Comparison of ENCODE assay signal across 8 cellular contexts in genomic region chr22:26590525-26590858, GRCh38. TPM values are rescaled to one million over a fixed set of nuclear protein-coding genes. Genes with fewer than 3 reads are reported as not detected.
DNase-seq lines count a peak whose midpoint lies in the region; ATAC-seq and TF ChIP-seq lines count a peak whose summit lies in the region.

No MANE protein-coding gene starts in this region.

- peaks cover 34% of the 10 kb centered on the region for H3K4me1 ChIP-seq in suprapubic skin

- H3K4me3 ChIP-seq in suprapubic skin: peak overlapping the region; percentile 67

- H3K4me3 Mint-ChIP-seq in activated T-cell treated with anti-CD3 and anti-CD28 coated beads, Interleukin-2, amount 50 U/mL, for 24 hours: peak overlapping the region; percentile 84

- peaks cover 70% of the 10 kb centered on the region for H3K4me1 Mint-ChIP-seq in activated T-cell treated with anti-CD3 and anti-CD28 coated beads, Interleukin-2, amount 50 U/mL, for 24 hours (ENCODE audit: low read depth)

- TF ChIP-seq POLR2A in suprapubic skin (IDR thresholded peaks at IDR 0.05): no peak

- H3K27ac ChIP-seq in suprapubic skin: peak overlapping the region; percentile 69

- no peaks in the 10 kb centered on the region for H3K9me3 Mint-ChIP-seq in activated T-cell treated with anti-CD3 and anti-CD28 coated beads, Interleukin-2, amount 50 U/mL, for 24 hours

- no peaks in the 10 kb centered on the region for H3K9me3 ChIP-seq in suprapubic skin

- no peak for TF ChIP-seq CTCF in suprapubic skin (IDR thresholded peaks at IDR 0.05)

- 19% methylated on average over 5 of the region's 5 CpGs for WGBS in suprapubic skin

- no peak for DNase-seq in activated T-cell treated with anti-CD3 and anti-CD28 coated beads, Interleukin-2, amount 50 U/mL, for 24 hours
- no peak for DNase-seq in activated T-cell treated with anti-CD3 and anti-CD28 coated beads, Interleukin-2, amount 50 U/mL, for 48 hours
- DNase-seq in amniotic epithelial cell (ENCODE audit: low read depth) (peak; percentile 13), iris pigment epithelial cell (ENCODE audit: low read depth) (peak; percentile 18), suprapubic skin (ENCODE audit: low spot score in 2 of 2) (no peak), SKM-1 (lab: John Stamatoyannopoulos, UW; ENCODE audit: unreplicated experiment) (no peak), NAMALWA (ENCODE audit: low spot score) (no peak)

- peak overlapping the region; percentile 87 for H3K27ac Mint-ChIP-seq in activated T-cell treated with anti-CD3 and anti-CD28 coated beads, Interleukin-2, amount 50 U/mL, for 24 hours

- no peak for ATAC-seq in HG02852 (IDR thresholded peaks at IDR 0.05; ENCODE audit: unreplicated experiment)

- H3K27me3 Mint-ChIP-seq in activated T-cell treated with anti-CD3 and anti-CD28 coated beads, Interleukin-2, amount 50 U/mL, for 24 hours: no peaks in the 10 kb centered on the region

- peaks cover 20% of the 10 kb centered on the region for H3K36me3 Mint-ChIP-seq in activated T-cell treated with anti-CD3 and anti-CD28 coated beads, Interleukin-2, amount 50 U/mL, for 24 hours (ENCODE audit: low read depth)

- TF ChIP-seq EP300 in suprapubic skin (IDR thresholded peaks at IDR 0.05): no peak

- no peaks in the 10 kb centered on the region for H3K27me3 ChIP-seq in suprapubic skin

- no peaks in the 10 kb centered on the region for H3K36me3 ChIP-seq in suprapubic skin

RNA-seq across cellular contexts. Expression of gene TPST2, which starts 0.6 kb away (rescaled TPM):
- total RNA-seq in suprapubic skin: 10 to 100 TPM; 44.5 to 59.4 (median 51.9) TPM

RNA-seq across cellular contexts. Expression of gene CRYBB1, which starts 27.3 kb away (rescaled TPM):
- not detected for total RNA-seq in suprapubic skin

RNA-seq across cellular contexts. Expression of gene CRYBA4, which starts 31.3 kb away (rescaled TPM):
- not detected for total RNA-seq in suprapubic skin

Comparison
In these comparisons a context has a peak if more than half of its experiments do, and no peak if none do; other contexts are left out.
1. DNase-seq: peak in amniotic epithelial cell (single experiment) and iris pigment epithelial cell (single experiment); none in activated T-cell treated with anti-CD3 and anti-CD28 coated beads, Interleukin-2, amount 50 U/mL, for 24 hours (single experiment), activated T-cell treated with anti-CD3 and anti-CD28 coated beads, Interleukin-2, amount 50 U/mL, for 48 hours (0 of 2), suprapubic skin (0 of 2), SKM-1 (single experiment) and NAMALWA (single experiment).